ENCODE assay signal across 11 cellular contexts in the genomic region with DNA sequence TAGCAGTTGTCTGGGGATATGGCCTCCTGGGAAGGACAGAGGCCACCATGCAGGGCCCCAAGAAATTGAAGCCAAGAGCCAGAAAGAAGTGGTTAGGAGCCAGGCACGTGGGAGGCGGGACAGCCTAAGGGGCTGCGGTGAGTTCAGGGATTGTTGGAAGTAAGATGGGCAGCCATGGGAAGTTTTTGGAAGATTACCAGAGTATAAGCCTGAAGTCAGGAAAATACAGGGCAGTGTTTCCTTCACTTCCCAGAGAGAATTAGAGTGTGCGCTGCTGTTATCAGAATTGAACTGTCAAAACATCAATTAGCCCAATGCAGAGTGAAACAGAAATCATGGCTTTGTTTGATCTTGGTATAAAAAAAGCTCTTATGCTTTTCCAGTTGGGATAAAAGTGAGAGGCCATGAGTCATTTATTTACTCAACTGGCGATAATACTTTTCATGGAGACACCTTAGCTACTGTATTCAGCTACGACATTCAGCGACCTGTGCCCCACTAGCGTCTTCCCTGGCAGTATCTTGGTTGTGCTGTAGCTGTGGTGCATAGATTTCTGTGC.
A peak's percentile ranks its signal among the peaks of the same experiment; 100 is the strongest.
DNase-seq lines count a peak whose midpoint lies in the region; ATAC-seq and TF ChIP-seq lines count a peak whose summit lies in the region.
"Had no signal": no experiment of that assay in that cellular context is flagged by ENCODE, and none has a peak within 500 bp of the region (broad histone marks: within the 10 kb centered on the region; RNA-seq: fewer than 3 reads in every experiment).

No MANE protein-coding gene starts in this region.

- H3K27me3 ChIP-seq in fibroblast of lung (ENCODE audit: control insufficient read depth, insufficient read depth, low read length) (no peaks in the 10 kb centered on the region), neural cell (ENCODE audit: insufficient read depth, low read depth, low read length) (peaks cover 3% of the 10 kb centered on the region)

- TF ChIP-seq CTCF in C4-2B (conservative IDR thresholded peaks at IDR 0.05) (no peak), fibroblast of lung (conservative IDR thresholded peaks at IDR 0.05 in 1 of 2, IDR thresholded peaks at IDR 0.05 in 1 of 2; ENCODE audit: low read depth in 1 of 2, low read length in 2 of 2) (no peak), neural cell (IDR thresholded peaks at IDR 0.05; ENCODE audit: poor library complexity, severe bottlenecking) (no peak)

- H3K36me3 ChIP-seq in fibroblast of lung (ENCODE audit: control insufficient read depth, insufficient read depth, low read length) (no peaks in the 10 kb centered on the region), neural cell (ENCODE audit: insufficient read depth, low read length) (no peaks in the 10 kb centered on the region)
- H3K36me3 ChIP-seq: BE2C had no signal

- no peak for TF ChIP-seq RAD21 in neural cell (conservative IDR thresholded peaks at IDR 0.05)

- DNase-seq in NCI-H345 treated with DMSO at 0.1 percent for 48 hours (lab: John Stamatoyannopoulos, UW; ENCODE audit: unreplicated experiment) (peak; percentile 49), fibroblast of lung (ENCODE audit: low read depth in 2 of 2) (peak; percentile 24 to 44), KBM-7 (no peak), GM19240 (ENCODE audit: insufficient read length, low spot score) (no peak)
- DNase-seq: activated CD8-positive, alpha-beta memory T cell treated with anti-CD3 and anti-CD28 coated beads, Interleukin-2, amount 50 U/mL, for 4 hours; BE2C; RPMI8226 had no signal

- H3K4me2 ChIP-seq in fibroblast of lung (ENCODE audit: extremely low read depth, insufficient read depth, low read length) (peak overlapping the region; percentile 69), neural cell (ENCODE audit: low read length) (no peak overlapping the region)

- no peaks in the 10 kb centered on the region for H3K79me2 ChIP-seq in fibroblast of lung (ENCODE audit: control insufficient read depth, insufficient read depth, low read length)
- no peaks in the 10 kb centered on the region for H3K79me2 ChIP-seq in neural cell (replicated peaks; ENCODE audit: insufficient read depth, low read length)

- no peaks in the 10 kb centered on the region for H4K20me1 ChIP-seq in fibroblast of lung (ENCODE audit: control insufficient read depth, extremely low read depth, insufficient read depth, low read length)
- H4K20me1 ChIP-seq in neural cell (ENCODE audit: insufficient read depth), result no peaks in the 10 kb centered on the region

- no peak for ATAC-seq in HG03520 (IDR thresholded peaks at IDR 0.05; ENCODE audit: unreplicated experiment)
- ATAC-seq in GM19328 (IDR thresholded peaks at IDR 0.05; ENCODE audit: unreplicated experiment), result no peak

- no peak for TF ChIP-seq EP300 in neural cell (conservative IDR thresholded peaks at IDR 0.05; ENCODE audit: poor library complexity, severe bottlenecking)

- no peaks in the 10 kb centered on the region for H3K9me2 ChIP-seq in neural cell (ENCODE audit: insufficient read depth, low read length)

- H3K4me1 ChIP-seq in fibroblast of lung (ENCODE audit: control insufficient read depth, extremely low read depth, insufficient read depth, low read length), result peaks cover 9% of the 10 kb centered on the region
- H3K4me1 ChIP-seq: BE2C had no signal

- in situ Hi-C loops in KBM-7 (cut with MboI; ENCODE audit: low pct_unique_long_range_greater_than_20kb, low sequenced_read_pairs), result no loop called here

- H3K9me3 ChIP-seq in fibroblast of lung (ENCODE audit: control insufficient read depth, insufficient read depth, low read depth, low read length) (no peaks in the 10 kb centered on the region), neural cell (ENCODE audit: low read length) (no peaks in the 10 kb centered on the region)
- H3K9me3 ChIP-seq: BE2C had no signal

- H3K9ac ChIP-seq in fibroblast of lung (ENCODE audit: insufficient read depth, low read length) (no peak overlapping the region), neural cell (ENCODE audit: low read length) (no peak overlapping the region)

- no peak overlapping the region for H2AFZ ChIP-seq in fibroblast of lung (ENCODE audit: low read length)
- no peak overlapping the region for H2AFZ ChIP-seq in neural cell (ENCODE audit: low read depth, low read length)

- H3K4me3 ChIP-seq in fibroblast of lung (replicated peaks in 1 of 4; ENCODE audit: control extremely low read depth in 1 of 4, insufficient read depth in 1 of 4, low read depth in 3 of 4, low read length in 4 of 4) (peak overlapping the region in 1 of 4 experiments; percentile 4), neural cell (ENCODE audit: low read length) (no peak overlapping the region)

- H3F3A ChIP-seq in neural cell (ENCODE audit: insufficient read depth, low read length, poor library complexity, severe bottlenecking), result peaks cover 3% of the 10 kb centered on the region

- peak overlapping the region; percentile 63 for H3K27ac ChIP-seq in C4-2B
- H3K27ac ChIP-seq in fibroblast of lung (ENCODE audit: insufficient read depth, low read length), result no peak overlapping the region
- no peak overlapping the region for H3K27ac ChIP-seq in neural cell (ENCODE audit: low read length)

TF ChIP-seq in neural cell, 6 proteins besides CTCF, POLR2A, EP300 and RAD21:
- no peak for TF ChIP-seq MXI1 (conservative IDR thresholded peaks at IDR 0.05; ENCODE audit: poor library complexity, severe bottlenecking)
- peak; percentile 31 for TF ChIP-seq POLR2AphosphoS5 (IDR thresholded peaks at IDR 0.05)

Comparison
In these comparisons a context has a peak if more than half of its experiments do, and no peak if none do; other contexts are left out.
1. DNase-seq: peak in NCI-H345 treated with DMSO at 0.1 percent for 48 hours (single experiment) and fibroblast of lung (2 of 2); none in KBM-7 (single experiment) and GM19240 (single experiment).